In the genomic region with DNA sequence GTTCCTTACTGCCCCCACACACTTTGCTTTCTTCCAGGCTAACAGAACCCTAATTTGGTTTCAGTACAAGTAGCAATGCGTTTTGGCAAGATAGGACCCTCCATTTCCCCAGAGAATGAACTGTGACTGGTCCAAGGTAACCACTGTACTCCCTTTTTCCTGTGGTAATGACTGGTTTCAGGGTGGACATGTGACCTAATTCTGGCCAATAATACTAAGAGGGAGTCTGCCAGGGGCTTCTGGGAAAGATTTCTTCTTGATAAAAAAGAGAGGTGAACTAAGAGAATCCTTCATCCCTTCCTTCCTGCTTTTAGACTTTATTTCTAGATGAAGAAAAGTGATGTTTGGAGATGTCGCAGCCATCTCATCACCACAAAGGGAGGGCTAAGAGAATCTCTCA, we compare ENCODE assay signal across 23 cellular contexts.
"Had no signal": no experiment of that assay in that cellular context is flagged by ENCODE, and none has a peak within 500 bp of the region (broad histone marks: within the 10 kb centered on the region; RNA-seq: fewer than 3 reads in every experiment).

No MANE protein-coding gene starts in this region.

- H3K4me1 ChIP-seq: SJSA1 had no signal

- DNase-seq: Kasumi-1, KG1, MM.1S, NCI-H1092, NCI-H1105 treated with DMSO at 0.1 percent for 48 hours, NCI-H1417 treated with DMSO at 0.1 percent for 48 hours, NCI-H146, NCI-H187, NCI-H2029, NCI-H2081 treated with DMSO at 0.1 percent for 48 hours, NCI-H2171, NCI-H226, NCI-H446, NCI-H510A, NCI-H524 treated with DMSO at 0.1 percent for 48 hours, NCI-H69, NCI-H774, PC-3, SHP77 had no signal

- ATAC-seq: Panc1, PC-3 had no signal

- H3K27ac ChIP-seq: RWPE1, SJSA1, SK-N-MC had no signal

- H3K36me3 ChIP-seq: SJSA1 had no signal

- H3K4me3 ChIP-seq: SJSA1, SK-N-MC had no signal
